ENCODE assay signal across 1 cellular context in the genomic region with DNA sequence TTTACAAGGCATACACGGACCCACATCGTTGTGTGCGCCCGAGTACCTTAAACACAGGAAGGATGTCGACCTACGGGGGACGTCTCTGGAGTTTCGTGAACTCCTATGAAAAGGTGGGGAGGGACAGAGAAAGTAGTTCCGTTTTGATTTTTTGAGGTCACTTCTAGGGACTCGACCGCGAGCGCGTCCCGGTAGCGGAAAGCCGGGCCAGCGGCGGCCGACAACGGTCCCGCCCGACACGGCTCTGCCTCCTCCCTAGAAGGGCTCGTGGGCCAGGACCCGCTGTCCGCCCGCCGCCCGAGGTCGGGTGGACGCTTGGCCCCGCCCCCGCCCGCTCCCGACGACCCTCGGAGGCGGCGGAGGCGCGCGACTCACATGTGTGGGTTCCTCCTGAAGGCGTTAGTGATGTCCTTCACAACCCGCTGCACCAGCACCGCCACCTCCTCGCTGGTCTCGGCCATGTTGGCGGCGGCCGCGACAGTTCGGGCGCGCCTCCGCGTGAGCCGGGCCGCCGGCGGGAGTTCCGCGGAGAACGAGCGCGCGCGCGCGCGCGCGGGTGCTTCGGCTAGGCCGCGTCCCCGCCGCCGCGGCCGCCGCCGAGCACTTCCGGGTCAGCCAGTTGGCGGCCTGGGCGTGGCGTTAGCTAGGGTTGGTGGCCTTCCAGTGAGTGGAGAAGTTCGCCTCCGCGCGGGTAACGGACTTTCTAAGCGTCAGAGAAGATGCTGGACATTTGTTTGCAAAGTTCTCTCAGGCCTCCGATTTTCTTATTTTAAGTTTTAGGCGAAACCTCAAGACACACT.
A peak's percentile ranks its signal among the peaks of the same experiment; 100 is the strongest.
TF ChIP-seq lines count a peak whose summit lies in the region.

A gene with protein sequence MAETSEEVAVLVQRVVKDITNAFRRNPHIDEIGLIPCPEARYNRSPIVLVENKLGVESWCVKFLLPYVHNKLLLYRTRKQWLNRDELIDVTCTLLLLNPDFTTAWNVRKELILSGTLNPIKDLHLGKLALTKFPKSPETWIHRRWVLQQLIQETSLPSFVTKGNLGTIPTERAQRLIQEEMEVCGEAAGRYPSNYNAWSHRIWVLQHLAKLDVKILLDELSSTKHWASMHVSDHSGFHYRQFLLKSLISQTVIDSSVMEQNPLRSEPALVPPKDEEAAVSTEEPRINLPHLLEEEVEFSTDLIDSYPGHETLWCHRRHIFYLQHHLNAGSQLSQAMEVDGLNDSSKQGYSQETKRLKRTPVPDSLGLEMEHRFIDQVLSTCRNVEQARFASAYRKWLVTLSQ (minus strand): TSS at position 534 of the 800 bp plus-strand sequence. CDS start 73 bp downstream, at position 461.

TF ChIP-seq in HCT116, 20 proteins besides CTCF, POLR2A, EP300 and RAD21 (continued from another document):
- TF ChIP-seq TCF7L2 (IDR thresholded peaks at IDR 0.05; ENCODE audit: borderline replicate concordance, extremely low read depth, insufficient read depth, insufficient read length) = peak; percentile 15
- TF ChIP-seq JUND (IDR thresholded peaks at IDR 0.05) = no peak
- peak; percentile 70 for TF ChIP-seq ZFX (IDR thresholded peaks at IDR 0.05)
- TF ChIP-seq SRF (IDR thresholded peaks at IDR 0.05; ENCODE audit: low read depth) = no peak
- peak; percentile 44 for TF ChIP-seq ELF1 (IDR thresholded peaks at IDR 0.05; ENCODE audit: borderline replicate concordance, low read depth)
- no peak for TF ChIP-seq FOSL1 (IDR thresholded peaks at IDR 0.05; ENCODE audit: low read depth)
- TF ChIP-seq CBX3 (IDR thresholded peaks at IDR 0.05; ENCODE audit: low read depth) = no peak
- TF ChIP-seq, protein P1, sequence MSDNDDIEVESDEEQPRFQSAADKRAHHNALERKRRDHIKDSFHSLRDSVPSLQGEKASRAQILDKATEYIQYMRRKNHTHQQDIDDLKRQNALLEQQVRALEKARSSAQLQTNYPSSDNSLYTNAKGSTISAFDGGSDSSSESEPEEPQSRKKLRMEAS (IDR thresholded peaks at IDR 0.05) = peak; percentile 56; the same call in 1 of the 2 replicates
- TF ChIP-seq, protein P2, sequence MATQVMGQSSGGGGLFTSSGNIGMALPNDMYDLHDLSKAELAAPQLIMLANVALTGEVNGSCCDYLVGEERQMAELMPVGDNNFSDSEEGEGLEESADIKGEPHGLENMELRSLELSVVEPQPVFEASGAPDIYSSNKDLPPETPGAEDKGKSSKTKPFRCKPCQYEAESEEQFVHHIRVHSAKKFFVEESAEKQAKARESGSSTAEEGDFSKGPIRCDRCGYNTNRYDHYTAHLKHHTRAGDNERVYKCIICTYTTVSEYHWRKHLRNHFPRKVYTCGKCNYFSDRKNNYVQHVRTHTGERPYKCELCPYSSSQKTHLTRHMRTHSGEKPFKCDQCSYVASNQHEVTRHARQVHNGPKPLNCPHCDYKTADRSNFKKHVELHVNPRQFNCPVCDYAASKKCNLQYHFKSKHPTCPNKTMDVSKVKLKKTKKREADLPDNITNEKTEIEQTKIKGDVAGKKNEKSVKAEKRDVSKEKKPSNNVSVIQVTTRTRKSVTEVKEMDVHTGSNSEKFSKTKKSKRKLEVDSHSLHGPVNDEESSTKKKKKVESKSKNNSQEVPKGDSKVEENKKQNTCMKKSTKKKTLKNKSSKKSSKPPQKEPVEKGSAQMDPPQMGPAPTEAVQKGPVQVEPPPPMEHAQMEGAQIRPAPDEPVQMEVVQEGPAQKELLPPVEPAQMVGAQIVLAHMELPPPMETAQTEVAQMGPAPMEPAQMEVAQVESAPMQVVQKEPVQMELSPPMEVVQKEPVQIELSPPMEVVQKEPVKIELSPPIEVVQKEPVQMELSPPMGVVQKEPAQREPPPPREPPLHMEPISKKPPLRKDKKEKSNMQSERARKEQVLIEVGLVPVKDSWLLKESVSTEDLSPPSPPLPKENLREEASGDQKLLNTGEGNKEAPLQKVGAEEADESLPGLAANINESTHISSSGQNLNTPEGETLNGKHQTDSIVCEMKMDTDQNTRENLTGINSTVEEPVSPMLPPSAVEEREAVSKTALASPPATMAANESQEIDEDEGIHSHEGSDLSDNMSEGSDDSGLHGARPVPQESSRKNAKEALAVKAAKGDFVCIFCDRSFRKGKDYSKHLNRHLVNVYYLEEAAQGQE (IDR thresholded peaks at IDR 0.05; ENCODE audit: low read depth) = no peak
- TF ChIP-seq SIN3A (IDR thresholded peaks at IDR 0.05; ENCODE audit: low read depth) = peak; percentile 79
- no peak for TF ChIP-seq ZNF274 (IDR thresholded peaks at IDR 0.05; ENCODE audit: low read depth, low read length)
- TF ChIP-seq YY1 (IDR thresholded peaks at IDR 0.05; ENCODE audit: extremely low read depth, insufficient replicate concordance, low read depth, low read length) = peak; percentile 92
- TF ChIP-seq, protein P3, sequence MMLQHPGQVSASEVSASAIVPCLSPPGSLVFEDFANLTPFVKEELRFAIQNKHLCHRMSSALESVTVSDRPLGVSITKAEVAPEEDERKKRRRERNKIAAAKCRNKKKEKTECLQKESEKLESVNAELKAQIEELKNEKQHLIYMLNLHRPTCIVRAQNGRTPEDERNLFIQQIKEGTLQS (IDR thresholded peaks at IDR 0.05) = no peak
- peak; percentile 16; the same call in 1 of the 2 replicates for TF ChIP-seq SP1 (IDR thresholded peaks at IDR 0.05; ENCODE audit: low read depth)
TF ChIP-seq in HCT116: peak in this region for 8.
